In the genomic region with DNA sequence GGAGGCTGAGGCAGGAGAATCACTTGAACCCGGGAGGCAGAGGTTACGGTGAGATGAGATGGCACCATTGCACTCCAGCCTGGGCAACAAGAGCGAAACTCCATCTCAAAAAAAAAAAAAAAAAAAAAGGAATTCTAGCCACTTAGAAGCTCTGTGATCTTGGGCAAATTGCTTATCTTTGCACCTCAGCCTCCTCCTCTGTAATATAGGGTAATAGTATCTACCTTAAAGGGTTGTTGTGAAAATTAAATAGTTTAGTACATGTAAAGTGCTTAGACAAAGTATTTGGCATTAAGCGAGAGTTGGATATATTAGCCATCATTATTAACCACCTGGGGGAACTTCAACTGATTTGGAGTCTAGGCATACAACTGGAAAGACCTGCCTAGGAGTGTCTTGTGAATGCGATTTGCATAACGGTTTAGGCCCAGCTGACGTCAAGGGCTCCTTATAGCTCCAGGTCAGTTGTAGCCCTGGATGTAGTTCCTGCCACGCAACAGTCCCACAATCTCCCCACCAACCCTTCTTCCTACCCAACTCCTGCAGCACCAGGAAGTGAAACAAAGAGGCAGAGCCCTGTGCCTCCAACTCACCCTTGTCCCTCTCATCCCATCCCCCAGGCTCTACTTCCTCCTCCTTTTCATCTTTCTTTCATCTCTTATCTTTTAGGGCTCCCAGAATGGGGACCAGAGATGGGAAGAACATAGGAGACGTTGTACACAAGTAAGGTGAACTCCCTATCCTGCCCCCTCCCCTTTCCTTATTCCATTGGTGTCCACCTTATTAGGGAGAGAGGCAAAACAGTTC, we compare ENCODE assay signal across 1 cellular context.
TF ChIP-seq lines count a peak whose summit lies in the region.

No MANE protein-coding gene starts in this region.

TF ChIP-seq in GM23338, 12 proteins besides CTCF, POLR2A, EP300 and RAD21 (continued from another document):
- TF ChIP-seq, protein P1, sequence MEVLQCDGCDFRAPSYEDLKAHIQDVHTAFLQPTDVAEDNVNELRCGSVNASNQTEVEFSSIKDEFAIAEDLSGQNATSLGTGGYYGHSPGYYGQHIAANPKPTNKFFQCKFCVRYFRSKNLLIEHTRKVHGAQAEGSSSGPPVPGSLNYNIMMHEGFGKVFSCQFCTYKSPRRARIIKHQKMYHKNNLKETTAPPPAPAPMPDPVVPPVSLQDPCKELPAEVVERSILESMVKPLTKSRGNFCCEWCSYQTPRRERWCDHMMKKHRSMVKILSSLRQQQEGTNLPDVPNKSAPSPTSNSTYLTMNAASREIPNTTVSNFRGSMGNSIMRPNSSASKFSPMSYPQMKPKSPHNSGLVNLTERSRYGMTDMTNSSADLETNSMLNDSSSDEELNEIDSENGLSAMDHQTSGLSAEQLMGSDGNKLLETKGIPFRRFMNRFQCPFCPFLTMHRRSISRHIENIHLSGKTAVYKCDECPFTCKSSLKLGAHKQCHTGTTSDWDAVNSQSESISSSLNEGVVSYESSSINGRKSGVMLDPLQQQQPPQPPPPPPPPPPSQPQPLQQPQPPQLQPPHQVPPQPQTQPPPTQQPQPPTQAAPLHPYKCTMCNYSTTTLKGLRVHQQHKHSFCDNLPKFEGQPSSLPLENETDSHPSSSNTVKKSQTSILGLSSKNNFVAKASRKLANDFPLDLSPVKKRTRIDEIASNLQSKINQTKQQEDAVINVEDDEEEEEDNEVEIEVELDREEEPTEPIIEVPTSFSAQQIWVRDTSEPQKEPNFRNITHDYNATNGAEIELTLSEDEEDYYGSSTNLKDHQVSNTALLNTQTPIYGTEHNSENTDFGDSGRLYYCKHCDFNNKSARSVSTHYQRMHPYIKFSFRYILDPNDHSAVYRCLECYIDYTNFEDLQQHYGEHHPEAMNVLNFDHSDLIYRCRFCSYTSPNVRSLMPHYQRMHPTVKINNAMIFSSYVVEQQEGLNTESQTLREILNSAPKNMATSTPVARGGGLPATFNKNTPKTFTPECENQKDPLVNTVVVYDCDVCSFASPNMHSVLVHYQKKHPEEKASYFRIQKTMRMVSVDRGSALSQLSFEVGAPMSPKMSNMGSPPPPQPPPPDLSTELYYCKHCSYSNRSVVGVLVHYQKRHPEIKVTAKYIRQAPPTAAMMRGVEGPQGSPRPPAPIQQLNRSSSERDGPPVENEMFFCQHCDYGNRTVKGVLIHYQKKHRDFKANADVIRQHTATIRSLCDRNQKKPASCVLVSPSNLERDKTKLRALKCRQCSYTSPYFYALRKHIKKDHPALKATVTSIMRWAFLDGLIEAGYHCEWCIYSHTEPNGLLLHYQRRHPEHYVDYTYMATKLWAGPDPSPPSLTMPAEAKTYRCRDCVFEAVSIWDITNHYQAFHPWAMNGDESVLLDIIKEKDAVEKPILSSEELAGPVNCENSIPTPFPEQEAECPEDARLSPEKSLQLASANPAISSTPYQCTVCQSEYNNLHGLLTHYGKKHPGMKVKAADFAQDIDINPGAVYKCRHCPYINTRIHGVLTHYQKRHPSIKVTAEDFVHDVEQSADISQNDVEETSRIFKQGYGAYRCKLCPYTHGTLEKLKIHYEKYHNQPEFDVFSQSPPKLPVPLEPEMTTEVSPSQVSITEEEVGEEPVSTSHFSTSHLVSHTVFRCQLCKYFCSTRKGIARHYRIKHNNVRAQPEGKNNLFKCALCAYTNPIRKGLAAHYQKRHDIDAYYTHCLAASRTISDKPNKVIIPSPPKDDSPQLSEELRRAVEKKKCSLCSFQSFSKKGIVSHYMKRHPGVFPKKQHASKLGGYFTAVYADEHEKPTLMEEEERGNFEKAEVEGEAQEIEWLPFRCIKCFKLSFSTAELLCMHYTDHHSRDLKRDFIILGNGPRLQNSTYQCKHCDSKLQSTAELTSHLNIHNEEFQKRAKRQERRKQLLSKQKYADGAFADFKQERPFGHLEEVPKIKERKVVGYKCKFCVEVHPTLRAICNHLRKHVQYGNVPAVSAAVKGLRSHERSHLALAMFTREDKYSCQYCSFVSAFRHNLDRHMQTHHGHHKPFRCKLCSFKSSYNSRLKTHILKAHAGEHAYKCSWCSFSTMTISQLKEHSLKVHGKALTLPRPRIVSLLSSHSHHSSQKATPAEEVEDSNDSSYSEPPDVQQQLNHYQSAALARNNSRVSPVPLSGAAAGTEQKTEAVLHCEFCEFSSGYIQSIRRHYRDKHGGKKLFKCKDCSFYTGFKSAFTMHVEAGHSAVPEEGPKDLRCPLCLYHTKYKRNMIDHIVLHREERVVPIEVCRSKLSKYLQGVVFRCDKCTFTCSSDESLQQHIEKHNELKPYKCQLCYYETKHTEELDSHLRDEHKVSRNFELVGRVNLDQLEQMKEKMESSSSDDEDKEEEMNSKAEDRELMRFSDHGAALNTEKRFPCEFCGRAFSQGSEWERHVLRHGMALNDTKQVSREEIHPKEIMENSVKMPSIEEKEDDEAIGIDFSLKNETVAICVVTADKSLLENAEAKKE (CRISPR knock-in tag; IDR thresholded peaks at IDR 0.05) = no peak
- TF ChIP-seq EZH2phosphoT487 (IDR thresholded peaks at IDR 0.05; ENCODE audit: unreplicated experiment) (no peak), JUNB (IDR thresholded peaks at IDR 0.05; ENCODE audit: unreplicated experiment) (no peak), POLR2AphosphoS5 (IDR thresholded peaks at IDR 0.05; ENCODE audit: low read depth) (no peak), ZNF114 (CRISPR knock-in tag; IDR thresholded peaks at IDR 0.05) (no peak)
- TF ChIP-seq, protein P2, sequence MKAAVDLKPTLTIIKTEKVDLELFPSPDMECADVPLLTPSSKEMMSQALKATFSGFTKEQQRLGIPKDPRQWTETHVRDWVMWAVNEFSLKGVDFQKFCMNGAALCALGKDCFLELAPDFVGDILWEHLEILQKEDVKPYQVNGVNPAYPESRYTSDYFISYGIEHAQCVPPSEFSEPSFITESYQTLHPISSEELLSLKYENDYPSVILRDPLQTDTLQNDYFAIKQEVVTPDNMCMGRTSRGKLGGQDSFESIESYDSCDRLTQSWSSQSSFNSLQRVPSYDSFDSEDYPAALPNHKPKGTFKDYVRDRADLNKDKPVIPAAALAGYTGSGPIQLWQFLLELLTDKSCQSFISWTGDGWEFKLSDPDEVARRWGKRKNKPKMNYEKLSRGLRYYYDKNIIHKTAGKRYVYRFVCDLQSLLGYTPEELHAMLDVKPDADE (IDR thresholded peaks at IDR 0.05) = no peak
- TF ChIP-seq, protein P3, sequence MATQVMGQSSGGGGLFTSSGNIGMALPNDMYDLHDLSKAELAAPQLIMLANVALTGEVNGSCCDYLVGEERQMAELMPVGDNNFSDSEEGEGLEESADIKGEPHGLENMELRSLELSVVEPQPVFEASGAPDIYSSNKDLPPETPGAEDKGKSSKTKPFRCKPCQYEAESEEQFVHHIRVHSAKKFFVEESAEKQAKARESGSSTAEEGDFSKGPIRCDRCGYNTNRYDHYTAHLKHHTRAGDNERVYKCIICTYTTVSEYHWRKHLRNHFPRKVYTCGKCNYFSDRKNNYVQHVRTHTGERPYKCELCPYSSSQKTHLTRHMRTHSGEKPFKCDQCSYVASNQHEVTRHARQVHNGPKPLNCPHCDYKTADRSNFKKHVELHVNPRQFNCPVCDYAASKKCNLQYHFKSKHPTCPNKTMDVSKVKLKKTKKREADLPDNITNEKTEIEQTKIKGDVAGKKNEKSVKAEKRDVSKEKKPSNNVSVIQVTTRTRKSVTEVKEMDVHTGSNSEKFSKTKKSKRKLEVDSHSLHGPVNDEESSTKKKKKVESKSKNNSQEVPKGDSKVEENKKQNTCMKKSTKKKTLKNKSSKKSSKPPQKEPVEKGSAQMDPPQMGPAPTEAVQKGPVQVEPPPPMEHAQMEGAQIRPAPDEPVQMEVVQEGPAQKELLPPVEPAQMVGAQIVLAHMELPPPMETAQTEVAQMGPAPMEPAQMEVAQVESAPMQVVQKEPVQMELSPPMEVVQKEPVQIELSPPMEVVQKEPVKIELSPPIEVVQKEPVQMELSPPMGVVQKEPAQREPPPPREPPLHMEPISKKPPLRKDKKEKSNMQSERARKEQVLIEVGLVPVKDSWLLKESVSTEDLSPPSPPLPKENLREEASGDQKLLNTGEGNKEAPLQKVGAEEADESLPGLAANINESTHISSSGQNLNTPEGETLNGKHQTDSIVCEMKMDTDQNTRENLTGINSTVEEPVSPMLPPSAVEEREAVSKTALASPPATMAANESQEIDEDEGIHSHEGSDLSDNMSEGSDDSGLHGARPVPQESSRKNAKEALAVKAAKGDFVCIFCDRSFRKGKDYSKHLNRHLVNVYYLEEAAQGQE (IDR thresholded peaks at IDR 0.05; ENCODE audit: unreplicated experiment) = no peak
